ENCODE assay signal across 27 cellular contexts in the genomic region with DNA sequence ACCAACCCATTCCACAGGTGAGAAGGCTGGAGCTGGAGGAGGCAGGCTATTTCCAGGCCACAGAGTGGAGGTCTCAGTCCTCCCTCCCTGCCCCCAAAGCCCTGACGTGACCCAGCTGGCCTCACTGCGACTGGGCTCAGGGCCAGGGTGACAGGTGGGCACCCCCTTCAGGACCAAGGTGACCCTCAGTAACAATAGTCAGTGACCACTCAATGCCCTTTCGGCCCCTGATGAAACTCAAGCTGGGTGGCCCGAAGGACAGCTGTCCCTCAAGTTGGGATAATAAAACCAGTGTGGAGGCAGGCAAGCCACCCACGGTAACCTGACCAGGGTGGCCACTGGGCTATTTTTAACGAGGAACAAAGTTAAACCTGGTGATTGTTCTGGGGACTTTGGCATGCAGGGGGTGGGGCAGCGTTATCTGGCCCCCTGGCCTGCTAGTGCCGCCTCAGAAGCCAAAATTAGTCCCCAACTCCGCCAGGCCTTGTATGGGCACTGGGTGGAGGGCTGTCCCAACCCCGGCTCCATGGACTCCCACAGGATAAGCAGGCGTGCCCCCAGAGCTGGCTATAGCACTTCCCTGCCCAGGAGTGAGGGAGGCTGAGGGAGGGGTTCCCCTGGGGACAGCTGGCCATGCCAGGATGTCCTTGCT. TPM values are rescaled to one million over a fixed set of nuclear protein-coding genes. Genes with fewer than 3 reads are reported as not detected.
DNase-seq lines count a peak whose midpoint lies in the region; ATAC-seq, FAIRE-seq and TF ChIP-seq lines count a peak whose summit lies in the region.
"Had no signal": no experiment of that assay in that cellular context is flagged by ENCODE, and none has a peak within 500 bp of the region (broad histone marks: within the 10 kb centered on the region; RNA-seq: fewer than 3 reads in every experiment).

No MANE protein-coding gene starts in this region.

- DNase-seq in right atrium auricular region (ENCODE audit: low spot score) (no peak), psoas muscle (peak; percentile 75 to 90), kidney tubule cell (ENCODE audit: low spot score) (no peak), KG1 (lab: John Stamatoyannopoulos, UW) (no peak), GM12892 (ENCODE audit: insufficient read length) (no peak)
- DNase-seq: activated gamma-delta T cell treated with Interleukin-2 at 50 U/mL for 16 hours; body of pancreas; effector CD8-positive, alpha-beta T cell; foreskin fibroblast; immature natural killer cell; mucosa of descending colon; NCI-H146; NCI-H446 treated with DMSO at 0.1 percent for 48 hours; nucleus accumbens; PC-9; stimulated activated CD4-positive, alpha-beta T cell treated with anti-CD3 and anti-CD28 coated beads, Interleukin-4, amount 100 ng/mL, for 24 hours; stimulated activated naive CD8-positive, alpha-beta T cell treated with anti-CD3 and anti-CD28 coated beads, Interleukin-15, Interleukin-2, amounts not matched to agents 100 U/mL and 50 U/mL, for 24 hours; T-helper 1 cell had no signal

- peaks cover 25% of the 10 kb centered on the region for H3K36me3 Mint-ChIP-seq in activated T-helper 17 cell treated with anti-CD3 and anti-CD28 coated beads, Interleukin-2, amount 50 U/mL, for 72 hours (ENCODE audit: low read depth)
- H3K36me3 Mint-ChIP-seq: immature natural killer cell had no signal

- no peaks in the 10 kb centered on the region for H3K9me3 Mint-ChIP-seq in activated T-helper 17 cell treated with anti-CD3 and anti-CD28 coated beads, Interleukin-2, amount 50 U/mL, for 72 hours

- H3K9me3 ChIP-seq in HUES6 (ENCODE audit: control insufficient read depth, insufficient read depth, low read depth, low read length), result no peaks in the 10 kb centered on the region
- no peaks in the 10 kb centered on the region for H3K9me3 ChIP-seq in right atrium auricular region
- H3K9me3 ChIP-seq in psoas muscle, result no peaks in the 10 kb centered on the region
- H3K9me3 ChIP-seq: body of pancreas, mucosa of descending colon had no signal

- H3K27me3 ChIP-seq in HUES6 (ENCODE audit: control insufficient read depth, insufficient read depth, low read length), result no peaks in the 10 kb centered on the region
- H3K27me3 ChIP-seq in right atrium auricular region, result no peaks in the 10 kb centered on the region
- no peaks in the 10 kb centered on the region for H3K27me3 ChIP-seq in psoas muscle (ENCODE audit: insufficient read depth in 3 of 3, low read length in 2 of 3)
- H3K27me3 ChIP-seq: body of pancreas had no signal

- intact Hi-C loops in psoas muscle (cut with DNase I), result no loop called here

- TF ChIP-seq CTCF in right atrium auricular region (IDR thresholded peaks at IDR 0.05) (no peak), psoas muscle (IDR thresholded peaks at IDR 0.05) (no peak)

- no peak for ATAC-seq in activated T-helper 17 cell treated with anti-CD3 and anti-CD28 coated beads, Interleukin-2, amount 50 U/mL, for 72 hours (replicated peaks)
- ATAC-seq in psoas muscle (peak; percentile 58 to 70 (median 63)), HG03457 (IDR thresholded peaks at IDR 0.05; ENCODE audit: unreplicated experiment) (no peak)
- ATAC-seq: body of pancreas; mucosa of descending colon; stimulated activated naive CD8-positive, alpha-beta T cell treated with anti-CD3 and anti-CD28 coated beads, Interleukin-15, Interleukin-2, amounts not matched to agents 100 U/mL and 50 U/mL, for 24 hours had no signal

- WGBS in psoas muscle, 3 donors, result 32 to 51% (median 39%) methylated on average over 11 of the region's 11 CpGs

- peaks cover 5% of the 10 kb centered on the region for H3K36me3 ChIP-seq in HUES6 (ENCODE audit: control insufficient read depth, insufficient read depth, low read length)
- peaks cover 32% of the 10 kb centered on the region for H3K36me3 ChIP-seq in right atrium auricular region
- H3K36me3 ChIP-seq in psoas muscle (ENCODE audit: insufficient read depth in 1 of 2, low read depth in 1 of 2), result peaks cover 0 to 4% of the 10 kb centered on the region in 2 donors

- peak overlapping the region; percentile 25 for H3K27ac Mint-ChIP-seq in activated T-helper 17 cell treated with anti-CD3 and anti-CD28 coated beads, Interleukin-2, amount 50 U/mL, for 72 hours

- no peaks in the 10 kb centered on the region for H3K27me3 Mint-ChIP-seq in activated T-helper 17 cell treated with anti-CD3 and anti-CD28 coated beads, Interleukin-2, amount 50 U/mL, for 72 hours

- H3K4me3 ChIP-seq in HUES6 (ENCODE audit: low read depth, low read length) (no peak overlapping the region; the same call in 1 of the 2 replicates), right atrium auricular region (peak overlapping the region; percentile 51 to 57), psoas muscle (peak overlapping the region; percentile 73)
- H3K4me3 ChIP-seq: body of pancreas, mucosa of descending colon, PC-9 had no signal

- FAIRE-seq in GM12892 (lab: Jason Lieb, UNC), result no peak
- FAIRE-seq: D721Med, GM12891, TTC549 had no signal

- peak overlapping the region; percentile 41 for H3K9ac ChIP-seq in HUES6 (ENCODE audit: low read length)
- H3K9ac ChIP-seq: KMS-11 had no signal

- TF ChIP-seq POLR2A in GM12892 (IDR thresholded peaks at IDR 0.05; ENCODE audit: low read depth, low read length), result no peak

- no peak overlapping the region for H3K27ac ChIP-seq in HUES6 (ENCODE audit: low read depth, low read length)
- H3K27ac ChIP-seq in right atrium auricular region, result peak overlapping the region; percentile 89 to 99
- H3K27ac ChIP-seq in psoas muscle, result peak overlapping the region; percentile 90
- H3K27ac ChIP-seq: body of pancreas, KMS-11, PC-9 had no signal

- peaks cover 22% of the 10 kb centered on the region for H3K4me1 Mint-ChIP-seq in activated T-helper 17 cell treated with anti-CD3 and anti-CD28 coated beads, Interleukin-2, amount 50 U/mL, for 72 hours

- H3K4me1 ChIP-seq in HUES6 (ENCODE audit: control insufficient read depth, insufficient read depth, low read length) (peaks cover 44% of the 10 kb centered on the region), right atrium auricular region (peaks cover 0 to 51% of the 10 kb centered on the region in 2 donors), psoas muscle (peaks cover 40% of the 10 kb centered on the region)

- no peak overlapping the region for H3K4me3 Mint-ChIP-seq in activated T-helper 17 cell treated with anti-CD3 and anti-CD28 coated beads, Interleukin-2, amount 50 U/mL, for 72 hours

RNA-seq across cellular contexts. Expression of gene TNNC1, which starts 1.1 kb away (rescaled TPM):
- 1 to 10 TPM; 2.0 to 6.5 TPM for total RNA-seq in activated T-helper 17 cell treated with anti-CD3 and anti-CD28 coated beads, Interleukin-2, amount 50 U/mL, for 72 hours
- total RNA-seq in right atrium auricular region (1,000 to 10,000 TPM; 4,697 to 8,249 TPM), psoas muscle (1,000 to 10,000 TPM; 5,645 to 6,422 (median 6,257) TPM)
- polyA plus RNA-seq in psoas muscle, result 1,000 to 10,000 TPM; 4,153 to 7,172 (median 6,558) TPM
- 1.7 TPM for polyA plus RNA-seq in GM12892 (2012; ENCODE audit: missing spikeins)
- polyA plus RNA-seq: immature natural killer cell had no signal

RNA-seq across cellular contexts. Expression of gene NISCH, which starts 2.7 kb away (rescaled TPM):
- total RNA-seq in activated T-helper 17 cell treated with anti-CD3 and anti-CD28 coated beads, Interleukin-2, amount 50 U/mL, for 72 hours, result 100 to 1,000 TPM in 1 of 2 donors, 10 to 100 TPM in 1; 75.2 to 123 TPM
- total RNA-seq in right atrium auricular region (10 to 100 TPM; 29.2 to 49.6 TPM), psoas muscle (10 to 100 TPM; 16.7 to 33.4 (median 28.1) TPM)
- 10 to 100 TPM; 14.3 to 28.8 (median 15.8) TPM for polyA plus RNA-seq in psoas muscle
- 19.2 TPM for polyA plus RNA-seq in GM12892 (2012; ENCODE audit: missing spikeins)

RNA-seq across cellular contexts. Expression of gene SEMA3G, which starts 7.8 kb away (rescaled TPM):
- under 1 TPM; 0.08 to 0.82 TPM for total RNA-seq in activated T-helper 17 cell treated with anti-CD3 and anti-CD28 coated beads, Interleukin-2, amount 50 U/mL, for 72 hours
- 10 to 100 TPM; 11.8 to 12.6 TPM for total RNA-seq in right atrium auricular region
- total RNA-seq in psoas muscle, result 10 to 100 TPM in 2 of 4 donors, 1 to 10 TPM in 2; 6.0 to 13.8 (median 9.5) TPM
- polyA plus RNA-seq in psoas muscle, result 1 to 10 TPM; 6.2 to 8.8 (median 6.5) TPM
- polyA plus RNA-seq in GM12892 (2012; ENCODE audit: missing spikeins), result not detected
- polyA plus RNA-seq: AG04450, immature natural killer cell had no signal

RNA-seq across cellular contexts. Expression of gene PHF7, which starts 42.2 kb away (rescaled TPM):
- total RNA-seq in activated T-helper 17 cell treated with anti-CD3 and anti-CD28 coated beads, Interleukin-2, amount 50 U/mL, for 72 hours, result 10 to 100 TPM; 16.7 to 22.5 TPM
- total RNA-seq in right atrium auricular region, result 10 to 100 TPM; 10.1 to 17.6 TPM
- total RNA-seq in psoas muscle, result 10 to 100 TPM in 1 of 4 donors, 1 to 10 TPM in 3; 4.2 to 15.5 (median 7.3) TPM
- polyA plus RNA-seq in psoas muscle, result 10 to 100 TPM in 1 of 3 donors, 1 to 10 TPM in 2; 4.2 to 13.4 (median 4.6) TPM
- polyA plus RNA-seq in GM12892 (2012; ENCODE audit: missing spikeins), result 8.6 TPM

RNA-seq across cellular contexts. Expression of gene STAB1, which starts 42.4 kb away (rescaled TPM):
- total RNA-seq in activated T-helper 17 cell treated with anti-CD3 and anti-CD28 coated beads, Interleukin-2, amount 50 U/mL, for 72 hours, result under 1 TPM; 0.19 to 0.26 TPM
- total RNA-seq in right atrium auricular region (10 to 100 TPM; 46.5 to 62.6 TPM), psoas muscle (10 to 100 TPM; 29.0 to 47.5 (median 41.9) TPM)
- polyA plus RNA-seq in psoas muscle, result 10 to 100 TPM; 15.9 to 27.4 (median 22.5) TPM
- polyA plus RNA-seq in GM12892 (2012; ENCODE audit: missing spikeins), result not detected
- total RNA-seq: chondrocyte had no signal

Comparison
In these comparisons a context has a peak if more than half of its experiments do, and no peak if none do; other contexts are left out.
1. ATAC-seq: peak in psoas muscle (4 of 4); none in activated T-helper 17 cell treated with anti-CD3 and anti-CD28 coated beads, Interleukin-2, amount 50 U/mL, for 72 hours (single experiment) and HG03457 (single experiment).
2. DNase-seq: peak in psoas muscle (2 of 2); none in right atrium auricular region (single experiment), kidney tubule cell (single experiment), KG1 (single experiment) and GM12892 (single experiment).
3. RNA of gene TNNC1, which starts 1.1 kb away (total RNA-seq): 4,697 to 8,249 TPM in right atrium auricular region and 5,645 to 6,422 TPM in psoas muscle; 2.0 to 6.5 TPM in activated T-helper 17 cell treated with anti-CD3 and anti-CD28 coated beads, Interleukin-2, amount 50 U/mL, for 72 hours; every median in the first group is over 100 times any median in the second.